In the genomic region with DNA sequence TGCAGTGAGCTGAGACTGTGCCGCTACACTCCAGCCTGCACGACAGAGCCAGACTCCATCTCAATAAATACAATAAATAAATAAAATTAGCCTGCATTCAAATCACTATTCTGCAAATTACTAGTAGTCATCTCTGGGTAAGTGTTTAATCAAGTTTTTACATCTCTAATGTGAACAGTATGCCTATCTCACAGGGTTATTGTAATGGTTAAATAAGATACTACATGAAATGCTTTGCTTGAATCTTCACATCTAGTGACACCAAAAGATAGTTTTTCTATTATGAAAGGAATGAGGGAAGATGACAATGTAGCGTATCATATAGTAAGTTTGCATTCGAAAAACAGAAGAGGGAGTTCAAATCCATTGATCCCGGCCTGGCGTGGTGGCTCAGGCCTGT, we compare ENCODE assay signal across 13 cellular contexts. TPM values are rescaled to one million over a fixed set of nuclear protein-coding genes. Genes with fewer than 3 reads are reported as not detected.
DNase-seq lines count a peak whose midpoint lies in the region; ATAC-seq and TF ChIP-seq lines count a peak whose summit lies in the region.
"Had no signal": no experiment of that assay in that cellular context is flagged by ENCODE, and none has a peak within 500 bp of the region (broad histone marks: within the 10 kb centered on the region; RNA-seq: fewer than 3 reads in every experiment).

No MANE protein-coding gene starts in this region.

- H3K14ac ChIP-seq in trophoblast cell (ENCODE audit: low read length): no peak overlapping the region

- H3K4me1 ChIP-seq in OCI-LY3 (ENCODE audit: low read length) (peaks cover 8% of the 10 kb centered on the region; the same call in 1 of the 2 replicates), trophoblast cell (ENCODE audit: control insufficient read depth in 1 of 2, insufficient read depth in 2 of 2, low read length in 2 of 2) (peaks cover 4 to 8% of the 10 kb centered on the region in 2 experiments)

- TF ChIP-seq CTCF in OCI-LY3 (IDR thresholded peaks at IDR 0.05; ENCODE audit: low read depth, low read length): no peak

- H4K12ac ChIP-seq in trophoblast cell (ENCODE audit: low read depth, low read length): no peak overlapping the region

- no peak for ATAC-seq in activated CD8-positive, alpha-beta memory T cell treated with anti-CD3 and anti-CD28 coated beads, Interleukin-2, amount 10 ng/mL, durations not matched to agents 7 days and 5 days
- no peak for ATAC-seq in effector memory CD8-positive, alpha-beta T cell (replicated peaks)
- no peak for ATAC-seq in HG03175 (IDR thresholded peaks at IDR 0.05; ENCODE audit: unreplicated experiment)

- H3K36me3 Mint-ChIP-seq in activated CD8-positive, alpha-beta memory T cell treated with anti-CD3 and anti-CD28 coated beads, Interleukin-2, amount 10 ng/mL, durations not matched to agents 7 days and 5 days: peaks cover 46% of the 10 kb centered on the region
- H3K36me3 Mint-ChIP-seq in effector memory CD8-positive, alpha-beta T cell (ENCODE audit: insufficient read depth): peaks cover 71% of the 10 kb centered on the region

- H3K23ac ChIP-seq in trophoblast cell (ENCODE audit: low read length): no peak overlapping the region

- H3K27me3 Mint-ChIP-seq in activated CD8-positive, alpha-beta memory T cell treated with anti-CD3 and anti-CD28 coated beads, Interleukin-2, amount 10 ng/mL, durations not matched to agents 7 days and 5 days: no peaks in the 10 kb centered on the region
- no peaks in the 10 kb centered on the region for H3K27me3 Mint-ChIP-seq in effector memory CD8-positive, alpha-beta T cell

- no peak overlapping the region for H4K8ac ChIP-seq in trophoblast cell (ENCODE audit: low read depth, low read length)

- H3K9me3 Mint-ChIP-seq in activated CD8-positive, alpha-beta memory T cell treated with anti-CD3 and anti-CD28 coated beads, Interleukin-2, amount 10 ng/mL, durations not matched to agents 7 days and 5 days (ENCODE audit: low read depth): no peaks in the 10 kb centered on the region
- H3K9me3 Mint-ChIP-seq in effector memory CD8-positive, alpha-beta T cell: no peaks in the 10 kb centered on the region

- H4K91ac ChIP-seq in trophoblast cell (ENCODE audit: low read depth, low read length): no peak overlapping the region

- H3K4me3 ChIP-seq in OCI-LY3 (ENCODE audit: low read length) (no peak overlapping the region), trophoblast cell (ENCODE audit: low read depth, low read length) (no peak overlapping the region)

- no peak overlapping the region for H2BK5ac ChIP-seq in trophoblast cell (ENCODE audit: low read depth, low read length, poor library complexity)

- H2BK12ac ChIP-seq in trophoblast cell (ENCODE audit: low read length): no peak overlapping the region

- CTCF ChIA-PET in activated CD8-positive, alpha-beta memory T cell treated with anti-CD3 and anti-CD28 coated beads, Interleukin-2, amount 10 ng/mL, durations not matched to agents 7 days and 5 days (lab: Charles Lee): interaction anchor here (1.0 to 4.7 kb wide), 10 partner anchors 9 to 143 kb away, joined by 3 to 37 read pairs (median 7); partner anchors contain the start of gene COX6A1

- peaks cover 43% of the 10 kb centered on the region for H4K20me1 ChIP-seq in OCI-LY3 (ENCODE audit: insufficient read depth, low read length)

- H3K79me1 ChIP-seq in trophoblast cell (ENCODE audit: low read length): peaks cover 11% of the 10 kb centered on the region

- peak overlapping the region; percentile 95 for H3K4me3 Mint-ChIP-seq in activated CD8-positive, alpha-beta memory T cell treated with anti-CD3 and anti-CD28 coated beads, Interleukin-2, amount 10 ng/mL, durations not matched to agents 7 days and 5 days
- H3K4me3 Mint-ChIP-seq in effector memory CD8-positive, alpha-beta T cell: peak overlapping the region; percentile 88 to 92

- H2AFZ ChIP-seq in OCI-LY3 (ENCODE audit: low read depth, low read length) (no peak overlapping the region), trophoblast cell (ENCODE audit: insufficient read depth, low read length, poor library complexity) (no peak overlapping the region)

- H3K9me3 ChIP-seq in OCI-LY3 (ENCODE audit: insufficient read depth, low read length): no peaks in the 10 kb centered on the region
- H3K9me3 ChIP-seq in trophoblast cell (ENCODE audit: insufficient read depth, low read depth, low read length): no peaks in the 10 kb centered on the region
- H3K9me3 ChIP-seq: spleen had no signal

- H3K4me1 Mint-ChIP-seq in activated CD8-positive, alpha-beta memory T cell treated with anti-CD3 and anti-CD28 coated beads, Interleukin-2, amount 10 ng/mL, durations not matched to agents 7 days and 5 days: peaks cover 36% of the 10 kb centered on the region
- peaks cover 33 to 35% of the 10 kb centered on the region in 2 donors for H3K4me1 Mint-ChIP-seq in effector memory CD8-positive, alpha-beta T cell (ENCODE audit: low read depth in 2 of 2)

- no CpG with 5 or more reads among the region's 6 CpGs for WGBS in trophoblast cell (ENCODE audit: extremely low coverage, insufficient coverage, insufficient read length)

- H3K4me2 ChIP-seq in OCI-LY3 (ENCODE audit: low read length): peak overlapping the region; percentile 68; the same call in 1 of the 2 replicates
- H3K4me2 ChIP-seq in trophoblast cell (ENCODE audit: low read length): no peak overlapping the region

- H3K18ac ChIP-seq in trophoblast cell (ENCODE audit: low read length): no peak overlapping the region

- H2BK120ac ChIP-seq in trophoblast cell (ENCODE audit: insufficient read depth, low read length, poor library complexity): no peak overlapping the region

- H3K27me3 ChIP-seq in OCI-LY3 (ENCODE audit: low read depth, low read length) (no peaks in the 10 kb centered on the region), trophoblast cell (ENCODE audit: insufficient read depth, low read length) (no peaks in the 10 kb centered on the region)
- H3K27me3 ChIP-seq: spleen had no signal

- DNase-seq in activated CD8-positive, alpha-beta memory T cell treated with anti-CD3 and anti-CD28 coated beads, Interleukin-2, amount 10 ng/mL, durations not matched to agents 7 days and 5 days: no peak
- DNase-seq in activated CD8-positive, alpha-beta memory T cell treated with anti-CD3 and anti-CD28 coated beads, Interleukin-2, amount 50 U/mL, for 4 hours: no peak
- no peak for DNase-seq in effector memory CD8-positive, alpha-beta T cell
- DNase-seq in trophoblast cell: no peak
- DNase-seq in NCI-H524 treated with DMSO at 0.1 percent for 48 hours (lab: John Stamatoyannopoulos, UW): no peak
- DNase-seq in stimulated activated CD4-positive, alpha-beta T cell treated with anti-CD3 and anti-CD28 coated beads, Interleukin-4, amount 100 ng/mL, for 1 hour: no peak
- DNase-seq: NCI-H2081 treated with DMSO at 0.1 percent for 48 hours, nucleus accumbens, spleen, T-helper 9 cell had no signal

- H3K27ac ChIP-seq in OCI-LY3 (ENCODE audit: low read length) (no peak overlapping the region), trophoblast cell (ENCODE audit: low read depth, low read length) (no peak overlapping the region)
- H3K27ac ChIP-seq: KMS-11 had no signal

- H3K36me3 ChIP-seq in OCI-LY3 (replicated peaks; ENCODE audit: low read depth, low read length) (peaks cover 45% of the 10 kb centered on the region), trophoblast cell (ENCODE audit: control insufficient read depth in 1 of 2, insufficient read depth in 2 of 2, low read length in 2 of 2) (peaks cover 22 to 36% of the 10 kb centered on the region in 2 experiments)

- H2AK5ac ChIP-seq in trophoblast cell (ENCODE audit: low read length): no peak overlapping the region

- peak overlapping the region; percentile 17 for H3K27ac Mint-ChIP-seq in activated CD8-positive, alpha-beta memory T cell treated with anti-CD3 and anti-CD28 coated beads, Interleukin-2, amount 10 ng/mL, durations not matched to agents 7 days and 5 days
- H3K27ac Mint-ChIP-seq in effector memory CD8-positive, alpha-beta T cell: peak overlapping the region; percentile 91 to 92

- H3K79me2 ChIP-seq in OCI-LY3 (ENCODE audit: low read length) (peaks cover 74% of the 10 kb centered on the region), trophoblast cell (ENCODE audit: control insufficient read depth, insufficient read depth, low read length, poor library complexity) (peaks cover 20% of the 10 kb centered on the region)

- peak overlapping the region; percentile 87 for H3K4ac ChIP-seq in trophoblast cell (ENCODE audit: low read depth, low read length)

- no peak overlapping the region for H3K9ac ChIP-seq in OCI-LY3 (ENCODE audit: low read length)
- no peak overlapping the region for H3K9ac ChIP-seq in trophoblast cell (ENCODE audit: low read length)

RNA-seq across cellular contexts. Expression of gene SRSF9, which starts 2.1 kb away (rescaled TPM):
- total RNA-seq in activated CD8-positive, alpha-beta memory T cell treated with anti-CD3 and anti-CD28 coated beads, Interleukin-2, amount 10 ng/mL, durations not matched to agents 7 days and 5 days: 100 to 1,000 TPM; 195 to 240 TPM
- 217 and 221 TPM in 2 replicates for polyA plus RNA-seq in trophoblast cell (2013)

RNA-seq across cellular contexts. Expression of gene GATC, which starts 21.2 kb away (rescaled TPM):
- 10 to 100 TPM; 25.3 to 32.7 TPM for total RNA-seq in activated CD8-positive, alpha-beta memory T cell treated with anti-CD3 and anti-CD28 coated beads, Interleukin-2, amount 10 ng/mL, durations not matched to agents 7 days and 5 days
- 18.2 and 18.5 TPM in 2 replicates for polyA plus RNA-seq in trophoblast cell (2013)

RNA-seq across cellular contexts. Expression of gene TRIAP1, which starts 21.3 kb away (rescaled TPM):
- total RNA-seq in activated CD8-positive, alpha-beta memory T cell treated with anti-CD3 and anti-CD28 coated beads, Interleukin-2, amount 10 ng/mL, durations not matched to agents 7 days and 5 days: 10 to 100 TPM; 26.8 to 38.0 TPM
- polyA plus RNA-seq in trophoblast cell (2013): 63.0 and 63.9 TPM in 2 replicates

RNA-seq across cellular contexts. Expression of gene DYNLL1, which starts 28.5 kb away (rescaled TPM):
- 100 to 1,000 TPM; 190 to 264 TPM for total RNA-seq in activated CD8-positive, alpha-beta memory T cell treated with anti-CD3 and anti-CD28 coated beads, Interleukin-2, amount 10 ng/mL, durations not matched to agents 7 days and 5 days
- 658 and 709 TPM in 2 replicates for polyA plus RNA-seq in trophoblast cell (2013)

RNA-seq across cellular contexts. Expression of gene COX6A1, which starts 29.5 kb away (rescaled TPM):
- 100 to 1,000 TPM; 329 to 408 TPM for total RNA-seq in activated CD8-positive, alpha-beta memory T cell treated with anti-CD3 and anti-CD28 coated beads, Interleukin-2, amount 10 ng/mL, durations not matched to agents 7 days and 5 days
- 832 and 878 TPM in 2 replicates for polyA plus RNA-seq in trophoblast cell (2013)
